12 cellular contexts compared by ENCODE assay signal in genomic region chr3:169701457-169701856, GRCh38. TPM values are rescaled to one million over a fixed set of nuclear protein-coding genes. Genes with fewer than 3 reads are reported as not detected.
A peak's percentile ranks its signal among the peaks of the same experiment; 100 is the strongest.
DNase-seq lines count a peak whose midpoint lies in the region; ATAC-seq and TF ChIP-seq lines count a peak whose summit lies in the region.
"Had no signal": no experiment of that assay in that cellular context is flagged by ENCODE, and none has a peak within 500 bp of the region (broad histone marks: within the 10 kb centered on the region; RNA-seq: fewer than 3 reads in every experiment).

No MANE protein-coding gene starts in this region.

- no peak for ATAC-seq in right cardiac atrium

- H2AFZ ChIP-seq in neural progenitor cell (replicated peaks): peak overlapping the region; percentile 17
- H2AFZ ChIP-seq: GM23248 had no signal

- no peak overlapping the region for H3K4me3 Mint-ChIP-seq in neural progenitor cell
- H3K4me3 Mint-ChIP-seq: CD4-positive, alpha-beta T cell had no signal

- DNase-seq in right cardiac atrium (peak; percentile 17 to 65 (median 54)), cardiac septum (ENCODE audit: low spot score) (no peak), astrocyte of the hippocampus (ENCODE audit: low read depth, low spot score) (peak; percentile 2), neural progenitor cell (ENCODE audit: low spot score) (no peak), transverse colon (no peak), GOT3 (lab: John Stamatoyannopoulos, UW) (no peak)
- DNase-seq: AML-193; Caco-2; CD4-positive, alpha-beta T cell; GM23248; HCEC 1CT had no signal

- 52% methylated on average over 4 of the region's 4 CpGs for WGBS in right cardiac atrium
- 53% methylated on average over 4 of the region's 4 CpGs; no CpG with 5 or more reads in 1 of the 2 donors for WGBS in transverse colon (ENCODE audit: low coverage in 1 of 2), 2 donors

- H3K27ac ChIP-seq in right cardiac atrium (ENCODE audit: low read length): no peak overlapping the region
- no peak overlapping the region for H3K27ac ChIP-seq in neural progenitor cell
- no peak overlapping the region for H3K27ac ChIP-seq in transverse colon
- H3K27ac ChIP-seq: C4-2B, GM23248 had no signal

- no peaks in the 10 kb centered on the region for H3F3A ChIP-seq in neural progenitor cell (ENCODE audit: low read depth)

- H3K9me3 ChIP-seq in right cardiac atrium (ENCODE audit: control insufficient read depth, low read length) (no peaks in the 10 kb centered on the region), neural progenitor cell (ENCODE audit: low read depth) (no peaks in the 10 kb centered on the region), transverse colon (no peaks in the 10 kb centered on the region)
- H3K9me3 ChIP-seq: Caco-2 had no signal

- TF ChIP-seq POLR2A in transverse colon (IDR thresholded peaks at IDR 0.05): no peak

- H3K27me3 ChIP-seq in right cardiac atrium (ENCODE audit: control insufficient read depth, insufficient read depth): no peaks in the 10 kb centered on the region
- H3K27me3 ChIP-seq in neural progenitor cell: no peaks in the 10 kb centered on the region
- no peaks in the 10 kb centered on the region for H3K27me3 ChIP-seq in transverse colon

- no peak for TF ChIP-seq EP300 in transverse colon (IDR thresholded peaks at IDR 0.05; ENCODE audit: low read depth)

- H3K4me3 ChIP-seq in right cardiac atrium (ENCODE audit: low read length): no peak overlapping the region
- H3K4me3 ChIP-seq in neural progenitor cell: no peak overlapping the region
- H3K4me3 ChIP-seq in transverse colon: no peak overlapping the region
- H3K4me3 ChIP-seq: GM23248 had no signal

- in situ Hi-C loops in transverse colon (cut with MboI; ENCODE audit: low pct_ligation_motif_present in 1 of 4, low pct_unique_long_range_greater_than_20kb in 1 of 4, low sequenced_read_pairs in 3 of 4): no loop called here

- H3K79me2 ChIP-seq in neural progenitor cell (ENCODE audit: low read depth): no peaks in the 10 kb centered on the region

- no peaks in the 10 kb centered on the region for H4K20me1 ChIP-seq in neural progenitor cell (ENCODE audit: low read depth)

- intact Hi-C loops in right cardiac atrium (cut with DNase I): no loop called here
- intact Hi-C loops in cardiac septum (cut with DNase I): no loop called here
- intact Hi-C loops in transverse colon (cut with DNase I; ENCODE audit: low total_unique reads): loop anchor here (5.0 kb wide), 1 partner anchor 1026 kb away; no protein-coding TSS in a partner anchor

- H3K36me3 Mint-ChIP-seq in neural progenitor cell: no peaks in the 10 kb centered on the region

- peaks cover 20% of the 10 kb centered on the region for H3K4me1 Mint-ChIP-seq in neural progenitor cell

- peaks cover 11% of the 10 kb centered on the region for H3K4me1 ChIP-seq in right cardiac atrium (ENCODE audit: control insufficient read depth, insufficient read depth, low read length)
- no peaks in the 10 kb centered on the region for H3K4me1 ChIP-seq in neural progenitor cell
- H3K4me1 ChIP-seq in transverse colon: no peaks in the 10 kb centered on the region
- H3K4me1 ChIP-seq: Caco-2 had no signal

- TF ChIP-seq CTCF in neural progenitor cell (IDR thresholded peaks at IDR 0.05) (no peak), transverse colon (IDR thresholded peaks at IDR 0.05) (no peak)

- no peak overlapping the region for H3K4me2 ChIP-seq in neural progenitor cell

- no peak overlapping the region for H3K27ac Mint-ChIP-seq in neural progenitor cell
- H3K27ac Mint-ChIP-seq: CD4-positive, alpha-beta T cell had no signal

- H3K36me3 ChIP-seq in neural progenitor cell (no peaks in the 10 kb centered on the region), transverse colon (no peaks in the 10 kb centered on the region)

- no peaks in the 10 kb centered on the region for H3K27me3 Mint-ChIP-seq in neural progenitor cell (ENCODE audit: insufficient read depth, low read depth)

- H3K9me3 Mint-ChIP-seq in neural progenitor cell: peaks cover 3% of the 10 kb centered on the region
- H3K9me3 Mint-ChIP-seq: CD4-positive, alpha-beta T cell had no signal

- H3K9ac ChIP-seq in neural progenitor cell: no peak overlapping the region
- H3K9ac ChIP-seq: GM23248 had no signal

RNA-seq across cellular contexts. Expression of gene MECOM, which starts 37.9 kb away (rescaled TPM):
- 10 to 100 TPM; 23.2 to 29.9 (median 27.1) TPM for total RNA-seq in right cardiac atrium
- 8.2 TPM for polyA plus RNA-seq in right cardiac atrium
- 18.7 TPM for total RNA-seq in cardiac septum
- 5.2 and 7.8 TPM in 2 replicates for total RNA-seq in neural progenitor cell (ENCODE audit: low replicate concordance)
- 10 to 100 TPM; 57.2 to 85.1 (median 80.7) TPM for total RNA-seq in transverse colon
- total RNA-seq: CD4-positive, alpha-beta T cell had no signal

Comparison
In these comparisons a context has a peak if more than half of its experiments do, and no peak if none do; other contexts are left out.
1. DNase-seq: peak in right cardiac atrium (3 of 3) and astrocyte of the hippocampus (single experiment); none in cardiac septum (single experiment), neural progenitor cell (single experiment), transverse colon (single experiment) and GOT3 (single experiment).